In genomic region chr2:101697794-101698418, GRCh38 we compare ENCODE assay signal across 8 cellular contexts. TPM values are rescaled to one million over a fixed set of nuclear protein-coding genes. Genes with fewer than 3 reads are reported as not detected.
DNase-seq lines count a peak whose midpoint lies in the region; ATAC-seq and TF ChIP-seq lines count a peak whose summit lies in the region.

No MANE protein-coding gene starts in this region.

- no peaks in the 10 kb centered on the region for H3K9me3 ChIP-seq in right atrium auricular region

- H3K4me3 ChIP-seq in ACC112 (ENCODE audit: low read depth, low read length), result peak overlapping the region; percentile 80
- peak overlapping the region; percentile 59 to 62 for H3K4me3 ChIP-seq in right atrium auricular region
- H3K4me3 ChIP-seq in skin epidermis, result peak overlapping the region; percentile 50 to 68 (median 65)

- H2AFZ ChIP-seq in ACC112 (ENCODE audit: low read length, unreplicated experiment), result peak overlapping the region; percentile 45

- peak; percentile 63 for ATAC-seq in GM18868 (IDR thresholded peaks at IDR 0.05; ENCODE audit: unreplicated experiment)
- peak; percentile 36 for ATAC-seq in HG03571 (IDR thresholded peaks at IDR 0.05; ENCODE audit: unreplicated experiment)
- peak; percentile 20 for ATAC-seq in activated T-helper 17 cell treated with anti-CD3 and anti-CD28 coated beads, Interleukin-2, amount 50 U/mL, for 72 hours (replicated peaks)
- no peak for ATAC-seq in GM19328 (IDR thresholded peaks at IDR 0.05; ENCODE audit: unreplicated experiment)

- H3K36me3 Mint-ChIP-seq in activated T-helper 17 cell treated with anti-CD3 and anti-CD28 coated beads, Interleukin-2, amount 50 U/mL, for 72 hours (ENCODE audit: low read depth), result peaks cover 15% of the 10 kb centered on the region

- peak overlapping the region; percentile 60 for H3K27ac ChIP-seq in ACC112 (ENCODE audit: low read depth, low read length)
- H3K27ac ChIP-seq in right atrium auricular region, result peak overlapping the region; percentile 72 to 79
- H3K27ac ChIP-seq in skin epidermis, result peak overlapping the region; percentile 45 to 94 (median 84)

- H3K4me1 ChIP-seq in ACC112 (ENCODE audit: control insufficient read depth, insufficient read depth, low read length, unreplicated experiment), result peaks cover 16% of the 10 kb centered on the region
- peaks cover 0 to 24% of the 10 kb centered on the region in 2 donors for H3K4me1 ChIP-seq in right atrium auricular region

- DNase-seq in right atrium auricular region (ENCODE audit: low spot score), result no peak
- no peak for DNase-seq in GM13977 (ENCODE audit: low spot score)

- H3K9me3 Mint-ChIP-seq in activated T-helper 17 cell treated with anti-CD3 and anti-CD28 coated beads, Interleukin-2, amount 50 U/mL, for 72 hours, result peaks cover 11% of the 10 kb centered on the region

- peaks cover 17% of the 10 kb centered on the region for H3K4me1 Mint-ChIP-seq in activated T-helper 17 cell treated with anti-CD3 and anti-CD28 coated beads, Interleukin-2, amount 50 U/mL, for 72 hours

- H3K27ac Mint-ChIP-seq in activated T-helper 17 cell treated with anti-CD3 and anti-CD28 coated beads, Interleukin-2, amount 50 U/mL, for 72 hours, result no peak overlapping the region

- H3K79me2 ChIP-seq in ACC112 (ENCODE audit: control insufficient read depth, insufficient read depth, low read length, unreplicated experiment), result peaks cover 51% of the 10 kb centered on the region

- no peak overlapping the region for H3K4me3 Mint-ChIP-seq in activated T-helper 17 cell treated with anti-CD3 and anti-CD28 coated beads, Interleukin-2, amount 50 U/mL, for 72 hours

- TF ChIP-seq CTCF in right atrium auricular region (IDR thresholded peaks at IDR 0.05) (peak in 1 of 2 donors; percentile 26), GM13977 (IDR thresholded peaks at IDR 0.05; ENCODE audit: extremely low read depth, insufficient read depth, missing control alignments) (no peak)

- H3K36me3 ChIP-seq in ACC112 (ENCODE audit: insufficient read depth, low read length) (peaks cover 5% of the 10 kb centered on the region; the same call in 1 of the 2 replicates), right atrium auricular region (no peaks in the 10 kb centered on the region)

- in situ Hi-C loops in GM13977 (cut with MboI; ENCODE audit: low pct_unique_long_range_greater_than_20kb, low sequenced_read_pairs, unreplicated experiment), result no loop called here

- no peaks in the 10 kb centered on the region for H3K27me3 Mint-ChIP-seq in activated T-helper 17 cell treated with anti-CD3 and anti-CD28 coated beads, Interleukin-2, amount 50 U/mL, for 72 hours

- H3K27me3 ChIP-seq in ACC112 (ENCODE audit: insufficient read depth, low read length), result no peaks in the 10 kb centered on the region
- no peaks in the 10 kb centered on the region for H3K27me3 ChIP-seq in right atrium auricular region

RNA-seq across cellular contexts. Expression of gene MAP4K4, which starts 0.4 kb away (rescaled TPM):
- 10 to 100 TPM; 26.4 to 54.9 TPM for total RNA-seq in activated T-helper 17 cell treated with anti-CD3 and anti-CD28 coated beads, Interleukin-2, amount 50 U/mL, for 72 hours
- total RNA-seq in right atrium auricular region, result 10 to 100 TPM; 47.5 to 50.4 TPM
